19 cellular contexts compared by ENCODE assay signal in genomic region chr13:43333176-43333575, GRCh38.
DNase-seq lines count a peak whose midpoint lies in the region; ATAC-seq and TF ChIP-seq lines count a peak whose summit lies in the region.
"Had no signal": no experiment of that assay in that cellular context is flagged by ENCODE, and none has a peak within 500 bp of the region (broad histone marks: within the 10 kb centered on the region; RNA-seq: fewer than 3 reads in every experiment).

No MANE protein-coding gene starts in this region.

- H3K27ac Mint-ChIP-seq in MCF 10A (ENCODE audit: low read depth, unreplicated experiment) (no peak overlapping the region), mesothelial cell of epicardium (no peak overlapping the region)
- H3K27ac Mint-ChIP-seq: CD14-positive monocyte, IgD-negative memory B cell had no signal

- H3K4me3 Mint-ChIP-seq in MCF 10A (ENCODE audit: unreplicated experiment): no peak overlapping the region
- no peak overlapping the region for H3K4me3 Mint-ChIP-seq in mesothelial cell of epicardium
- H3K4me3 Mint-ChIP-seq: CD14-positive monocyte, IgD-negative memory B cell had no signal

- WGBS in mammary epithelial cell (ENCODE audit: low coverage, missing lambda C conversion rate): 52% methylated on average over 3 of the region's 3 CpGs

- H2AFZ ChIP-seq in mammary epithelial cell (ENCODE audit: low read depth, low read length): no peak overlapping the region

- POLR2A ChIA-PET in MCF 10A (lab: Yijun Ruan, JAX): no interaction called here

- no peaks in the 10 kb centered on the region for H3K36me3 Mint-ChIP-seq in MCF 10A (ENCODE audit: insufficient read depth, unreplicated experiment)
- H3K36me3 Mint-ChIP-seq in mesothelial cell of epicardium: no peaks in the 10 kb centered on the region
- H3K36me3 Mint-ChIP-seq: CD14-positive monocyte, IgD-negative memory B cell had no signal

- no peaks in the 10 kb centered on the region for H3K27me3 Mint-ChIP-seq in MCF 10A (ENCODE audit: insufficient read depth, unreplicated experiment)
- H3K27me3 Mint-ChIP-seq in mesothelial cell of epicardium (ENCODE audit: low read depth): peaks cover 3% of the 10 kb centered on the region

- dilution Hi-C loops in mammary epithelial cell (cut with HindIII; ENCODE audit: low sequenced_read_pairs): no loop called here

- TF ChIP-seq CTCF in mammary epithelial cell (conservative IDR thresholded peaks at IDR 0.05 in 1 of 2, IDR thresholded peaks at IDR 0.05 in 1 of 2; ENCODE audit: extremely low read depth in 1 of 2, insufficient read depth in 1 of 2, low read depth in 1 of 2, low read length in 2 of 2) (no peak), MCF 10A (IDR thresholded peaks at IDR 0.05; ENCODE audit: unreplicated experiment) (no peak), RWPE2 (IDR thresholded peaks at IDR 0.05; ENCODE audit: poor library complexity, severe bottlenecking) (no peak), vagina (IDR thresholded peaks at IDR 0.05) (no peak), mesothelial cell of epicardium (IDR thresholded peaks at IDR 0.05; ENCODE audit: unreplicated experiment) (no peak)

- H3K4me1 Mint-ChIP-seq in MCF 10A (ENCODE audit: insufficient read depth, unreplicated experiment) (no peaks in the 10 kb centered on the region), mesothelial cell of epicardium (peaks cover 13% of the 10 kb centered on the region)
- H3K4me1 Mint-ChIP-seq: IgD-negative memory B cell had no signal

- CTCF ChIA-PET in mammary epithelial cell (lab: Charles Lee; ENCODE audit: low non-redundant PET): no interaction called here
- CTCF ChIA-PET in MCF 10A (lab: Yijun Ruan, JAX): no interaction called here

- no peaks in the 10 kb centered on the region for H3K4me1 ChIP-seq in mammary epithelial cell (ENCODE audit: insufficient read depth, low read length)
- H3K4me1 ChIP-seq in RWPE2 (ENCODE audit: insufficient read depth, poor library complexity, severe bottlenecking): peaks cover 9% of the 10 kb centered on the region
- no peaks in the 10 kb centered on the region for H3K4me1 ChIP-seq in vagina
- H3K4me1 ChIP-seq: A549, Caco-2, Peyer's patch had no signal

- H3K4me3 ChIP-seq in mammary epithelial cell (replicated peaks in 1 of 3; ENCODE audit: insufficient read depth in 1 of 3, low read depth in 2 of 3, low read length in 3 of 3): no peak overlapping the region
- no peak overlapping the region for H3K4me3 ChIP-seq in RWPE2 (ENCODE audit: severe bottlenecking)
- no peak overlapping the region for H3K4me3 ChIP-seq in vagina
- H3K4me3 ChIP-seq: A549, GM12878, Peyer's patch had no signal

- no peaks in the 10 kb centered on the region for H3K79me2 ChIP-seq in mammary epithelial cell (ENCODE audit: insufficient read depth, low read length)

- H3K9me3 Mint-ChIP-seq in MCF 10A (ENCODE audit: unreplicated experiment) (no peaks in the 10 kb centered on the region), mesothelial cell of epicardium (no peaks in the 10 kb centered on the region)
- H3K9me3 Mint-ChIP-seq: CD14-positive monocyte, IgD-negative memory B cell had no signal

- DNase-seq in mammary epithelial cell: peak; percentile 52
- DNase-seq in MCF 10A (ENCODE audit: unreplicated experiment): no peak
- peak; percentile 51 to 85 for DNase-seq in NCI-H2081 (lab: John Stamatoyannopoulos, UW)
- no peak for DNase-seq in RWPE2 (ENCODE audit: low spot score)
- DNase-seq in activated effector memory CD4-positive, alpha-beta T cell treated with Interleukin-2 at 50 U/mL for 16 hours: no peak
- DNase-seq in vagina (ENCODE audit: extremely low spot score in 2 of 2): no peak
- DNase-seq in mesothelial cell of epicardium (ENCODE audit: low spot score in 2 of 2, unreplicated experiment in 2 of 2): no peak
- DNase-seq: Caco-2, HCEC 1CT, NCI-H187, NCI-H2227 treated with DMSO at 0.1 percent for 48 hours, NCI-H82, Peyer's patch, SIG-M5, SW 1271 had no signal

- no peaks in the 10 kb centered on the region for H4K20me1 ChIP-seq in mammary epithelial cell (ENCODE audit: insufficient read depth, low read length)

- H3K27ac ChIP-seq in mammary epithelial cell (ENCODE audit: insufficient read depth, low read depth, low read length) (no peak overlapping the region), RWPE2 (ENCODE audit: poor library complexity, severe bottlenecking) (no peak overlapping the region), vagina (no peak overlapping the region)
- H3K27ac ChIP-seq: A549, Peyer's patch had no signal

- in situ Hi-C loops in mammary epithelial cell (cut with MboI; ENCODE audit: low sequenced_read_pairs in 2 of 2): no loop called here

- no peak overlapping the region for H3K9ac ChIP-seq in mammary epithelial cell (ENCODE audit: insufficient read depth, low read length)

- intact Hi-C loops in mammary epithelial cell (cut with micrococcal nuclease): no loop called here
- intact Hi-C loops in MCF 10A (cut with micrococcal nuclease): no loop called here
- intact Hi-C loops in vagina (cut with DNase I): no loop called here

- ATAC-seq in RWPE2 (ENCODE audit: low read depth): peak; percentile 72
- ATAC-seq: A549, GM12878 had no signal

- H3K36me3 ChIP-seq in mammary epithelial cell (ENCODE audit: insufficient read depth, low read length) (no peaks in the 10 kb centered on the region), RWPE2 (ENCODE audit: low read depth) (no peaks in the 10 kb centered on the region), vagina (no peaks in the 10 kb centered on the region)
- H3K36me3 ChIP-seq: Peyer's patch had no signal

- no peak for TF ChIP-seq POLR2A in vagina (IDR thresholded peaks at IDR 0.05)

- H3K9me3 ChIP-seq in mammary epithelial cell (replicated peaks; ENCODE audit: insufficient read depth, low read length) (no peaks in the 10 kb centered on the region), RWPE2 (ENCODE audit: severe bottlenecking) (no peaks in the 10 kb centered on the region), vagina (no peaks in the 10 kb centered on the region)
- H3K9me3 ChIP-seq: A549, Caco-2, Peyer's patch had no signal

- no TSS peak for BruUV-seq in mammary epithelial cell (replicated peaks; lab: Mats Ljungman, UMichigan)
- BruUV-seq in MCF 10A (replicated peaks; lab: Mats Ljungman, UMichigan): no TSS peak

- no peak overlapping the region for H3K4me2 ChIP-seq in mammary epithelial cell (ENCODE audit: insufficient read depth, low read depth, low read length)
- H3K4me2 ChIP-seq: A549 had no signal

- H3K27me3 ChIP-seq in mammary epithelial cell (ENCODE audit: insufficient read depth, low read length) (no peaks in the 10 kb centered on the region), RWPE2 (ENCODE audit: insufficient read depth, poor library complexity, severe bottlenecking) (no peaks in the 10 kb centered on the region), vagina (no peaks in the 10 kb centered on the region)
- H3K27me3 ChIP-seq: Peyer's patch had no signal

Comparison
In these comparisons a context has a peak if more than half of its experiments do, and no peak if none do; other contexts are left out.
1. DNase-seq: peak in mammary epithelial cell (single experiment) and NCI-H2081 (2 of 2); none in MCF 10A (single experiment), RWPE2 (single experiment), activated effector memory CD4-positive, alpha-beta T cell treated with Interleukin-2 at 50 U/mL for 16 hours (single experiment), vagina (0 of 2) and mesothelial cell of epicardium (0 of 2).